1 cellular context compared by ENCODE assay signal in the genomic region with DNA sequence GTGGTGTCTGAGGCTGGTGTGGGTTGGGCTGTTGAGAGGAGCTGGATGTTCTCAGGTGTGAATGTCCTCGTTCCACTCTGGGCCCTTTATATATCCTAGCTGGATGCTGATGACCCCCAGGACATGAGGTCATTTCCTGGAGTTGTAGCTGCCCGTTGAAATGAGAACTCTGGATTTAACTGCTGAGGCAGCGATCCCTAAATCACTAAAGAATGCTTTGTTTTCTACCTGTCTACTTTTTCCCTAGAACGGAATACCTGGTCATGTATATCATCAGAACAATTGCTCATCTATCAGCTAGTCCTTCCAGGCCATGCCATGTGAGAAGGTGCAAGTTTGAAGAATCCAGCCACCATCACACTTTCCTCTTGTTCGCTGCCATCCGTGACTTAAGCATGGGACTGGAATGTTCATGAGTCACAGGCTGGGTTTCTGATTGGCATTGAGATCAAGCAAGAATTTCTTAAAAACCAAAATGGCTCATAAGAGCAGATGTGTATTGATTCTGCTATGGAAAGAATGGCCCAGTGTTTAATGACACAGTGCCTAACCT.
TF ChIP-seq lines count a peak whose summit lies in the region.

A gene with protein sequence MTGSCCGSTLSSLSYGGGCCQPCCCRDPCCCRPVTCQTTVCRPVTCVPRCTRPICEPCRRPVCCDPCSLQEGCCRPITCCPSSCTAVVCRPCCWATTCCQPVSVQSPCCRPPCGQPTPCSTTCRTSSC (minus strand): TSS at position 63 of the 553 bp plus-strand sequence. CDS start 64 bp downstream, outside the sequence.

TF ChIP-seq in SK-N-SH, 30 proteins besides CTCF, POLR2A, EP300 and RAD21:
- TF ChIP-seq GATA2 (CRISPR knock-in tag; IDR thresholded peaks at IDR 0.05), result no peak
- peak; percentile 93 for TF ChIP-seq JUND (IDR thresholded peaks at IDR 0.05)
- TF ChIP-seq, protein P1, sequence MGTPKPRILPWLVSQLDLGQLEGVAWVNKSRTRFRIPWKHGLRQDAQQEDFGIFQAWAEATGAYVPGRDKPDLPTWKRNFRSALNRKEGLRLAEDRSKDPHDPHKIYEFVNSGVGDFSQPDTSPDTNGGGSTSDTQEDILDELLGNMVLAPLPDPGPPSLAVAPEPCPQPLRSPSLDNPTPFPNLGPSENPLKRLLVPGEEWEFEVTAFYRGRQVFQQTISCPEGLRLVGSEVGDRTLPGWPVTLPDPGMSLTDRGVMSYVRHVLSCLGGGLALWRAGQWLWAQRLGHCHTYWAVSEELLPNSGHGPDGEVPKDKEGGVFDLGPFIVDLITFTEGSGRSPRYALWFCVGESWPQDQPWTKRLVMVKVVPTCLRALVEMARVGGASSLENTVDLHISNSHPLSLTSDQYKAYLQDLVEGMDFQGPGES (IDR thresholded peaks at IDR 0.05; ENCODE audit: low read depth, low read length), result no peak
- peak; percentile 87 for TF ChIP-seq TCF12 (IDR thresholded peaks at IDR 0.05)
- TF ChIP-seq MEF2A (IDR thresholded peaks at IDR 0.05; ENCODE audit: borderline replicate concordance, low read depth), result no peak
- TF ChIP-seq, protein P2, sequence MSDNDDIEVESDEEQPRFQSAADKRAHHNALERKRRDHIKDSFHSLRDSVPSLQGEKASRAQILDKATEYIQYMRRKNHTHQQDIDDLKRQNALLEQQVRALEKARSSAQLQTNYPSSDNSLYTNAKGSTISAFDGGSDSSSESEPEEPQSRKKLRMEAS (IDR thresholded peaks at IDR 0.05; ENCODE audit: low read depth), result peak; percentile 91
- TF ChIP-seq, protein P3, sequence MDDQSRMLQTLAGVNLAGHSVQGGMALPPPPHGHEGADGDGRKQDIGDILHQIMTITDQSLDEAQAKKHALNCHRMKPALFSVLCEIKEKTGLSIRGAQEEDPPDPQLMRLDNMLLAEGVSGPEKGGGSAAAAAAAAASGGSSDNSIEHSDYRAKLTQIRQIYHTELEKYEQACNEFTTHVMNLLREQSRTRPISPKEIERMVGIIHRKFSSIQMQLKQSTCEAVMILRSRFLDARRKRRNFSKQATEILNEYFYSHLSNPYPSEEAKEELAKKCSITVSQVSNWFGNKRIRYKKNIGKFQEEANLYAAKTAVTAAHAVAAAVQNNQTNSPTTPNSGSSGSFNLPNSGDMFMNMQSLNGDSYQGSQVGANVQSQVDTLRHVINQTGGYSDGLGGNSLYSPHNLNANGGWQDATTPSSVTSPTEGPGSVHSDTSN (IDR thresholded peaks at IDR 0.05), result peak; percentile 81
- TF ChIP-seq YY1 (IDR thresholded peaks at IDR 0.05; ENCODE audit: low read depth), result peak; percentile 58; the same call in 1 of the 2 replicates
- TF ChIP-seq FOSL2 (IDR thresholded peaks at IDR 0.05; ENCODE audit: borderline replicate concordance, low read depth), result peak; percentile 95
- peak; percentile 52; the same call in 1 of the 2 replicates for TF ChIP-seq NFIC (IDR thresholded peaks at IDR 0.05; ENCODE audit: borderline replicate concordance)
- peak; percentile 13; the same call in 1 of the 2 replicates for TF ChIP-seq RXRA (IDR thresholded peaks at IDR 0.05; ENCODE audit: borderline replicate concordance, low read depth)
- no peak for TF ChIP-seq FOXM1 (IDR thresholded peaks at IDR 0.05; ENCODE audit: low read depth)
- no peak for TF ChIP-seq RCOR1 (IDR thresholded peaks at IDR 0.05; ENCODE audit: low read length)
- peak; percentile 94 for TF ChIP-seq TEAD4 (IDR thresholded peaks at IDR 0.05; ENCODE audit: borderline replicate concordance, insufficient read depth)
- peak; percentile 27; the same call in 1 of the 2 replicates for TF ChIP-seq POLR2AphosphoS5 (IDR thresholded peaks at IDR 0.05; ENCODE audit: low read depth, low read length)
- TF ChIP-seq, protein P4, sequence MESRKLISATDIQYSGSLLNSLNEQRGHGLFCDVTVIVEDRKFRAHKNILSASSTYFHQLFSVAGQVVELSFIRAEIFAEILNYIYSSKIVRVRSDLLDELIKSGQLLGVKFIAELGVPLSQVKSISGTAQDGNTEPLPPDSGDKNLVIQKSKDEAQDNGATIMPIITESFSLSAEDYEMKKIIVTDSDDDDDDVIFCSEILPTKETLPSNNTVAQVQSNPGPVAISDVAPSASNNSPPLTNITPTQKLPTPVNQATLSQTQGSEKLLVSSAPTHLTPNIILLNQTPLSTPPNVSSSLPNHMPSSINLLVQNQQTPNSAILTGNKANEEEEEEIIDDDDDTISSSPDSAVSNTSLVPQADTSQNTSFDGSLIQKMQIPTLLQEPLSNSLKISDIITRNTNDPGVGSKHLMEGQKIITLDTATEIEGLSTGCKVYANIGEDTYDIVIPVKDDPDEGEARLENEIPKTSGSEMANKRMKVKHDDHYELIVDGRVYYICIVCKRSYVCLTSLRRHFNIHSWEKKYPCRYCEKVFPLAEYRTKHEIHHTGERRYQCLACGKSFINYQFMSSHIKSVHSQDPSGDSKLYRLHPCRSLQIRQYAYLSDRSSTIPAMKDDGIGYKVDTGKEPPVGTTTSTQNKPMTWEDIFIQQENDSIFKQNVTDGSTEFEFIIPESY (IDR thresholded peaks at IDR 0.05; ENCODE audit: borderline replicate concordance, low read depth), result no peak
